Comparison of ENCODE assay signal across 7 cellular contexts in genomic region chr17:4938670-4939553, GRCh38. TPM values are rescaled to one million over a fixed set of nuclear protein-coding genes. Genes with fewer than 3 reads are reported as not detected.
DNase-seq lines count a peak whose midpoint lies in the region; ATAC-seq and TF ChIP-seq lines count a peak whose summit lies in the region.
"Had no signal": no experiment of that assay in that cellular context is flagged by ENCODE, and none has a peak within 500 bp of the region (broad histone marks: within the 10 kb centered on the region; RNA-seq: fewer than 3 reads in every experiment).

No MANE protein-coding gene starts in this region.

- no peaks in the 10 kb centered on the region for H3K27me3 Mint-ChIP-seq in CD4-positive, CD25-positive, alpha-beta regulatory T cell

- peaks cover 19% of the 10 kb centered on the region for H3K36me3 Mint-ChIP-seq in CD4-positive, CD25-positive, alpha-beta regulatory T cell

- peak overlapping the region; percentile 82 for H3K27ac ChIP-seq in CD4-positive, CD25-positive, alpha-beta regulatory T cell (ENCODE audit: insufficient read depth, low read length, poor library complexity, severe bottlenecking)
- H3K27ac ChIP-seq in RWPE1 (peak overlapping the region; percentile 98), iPS-20b (ENCODE audit: low read length) (peak overlapping the region; percentile 20)

- no peaks in the 10 kb centered on the region for H3K9me3 Mint-ChIP-seq in CD4-positive, CD25-positive, alpha-beta regulatory T cell

- CTCF ChIA-PET in RWPE1 (lab: Yijun Ruan, JAX) = interaction anchor here (0.6 to 1.3 kb wide), 2 partner anchors 30 to 49 kb away, joined by 3 to 7 read pairs; partner anchors contain the start of gene CAMTA2

- H3K9me3 ChIP-seq in CD4-positive, CD25-positive, alpha-beta regulatory T cell (ENCODE audit: control insufficient read depth in 2 of 2, low read length in 2 of 2) = no peaks in the 10 kb centered on the region
- H3K9me3 ChIP-seq in iPS-20b (ENCODE audit: insufficient read depth, low read depth, low read length) = no peaks in the 10 kb centered on the region

- H3K4me3 ChIP-seq in CD4-positive, CD25-positive, alpha-beta regulatory T cell (ENCODE audit: low read depth, low read length) = peak overlapping the region; percentile 65
- peak overlapping the region; percentile 97 for H3K4me3 ChIP-seq in iPS-20b (ENCODE audit: low read length)

- no peaks in the 10 kb centered on the region for H3K27me3 ChIP-seq in CD4-positive, CD25-positive, alpha-beta regulatory T cell (ENCODE audit: control insufficient read depth, insufficient read depth, low read length)
- H3K27me3 ChIP-seq in iPS-20b (ENCODE audit: insufficient read depth, low read length) = no peaks in the 10 kb centered on the region

- POLR2A ChIA-PET in RWPE1 (lab: Yijun Ruan, JAX; ENCODE audit: low non-redundant PET) = interaction anchor here (0.8 to 2.6 kb wide), 4 partner anchors 28 to 59 kb away, joined by 3 to 18 read pairs (median 7); partner anchors contain the start of genes INCA1, KIF1C and SPAG7

- no peak for TF ChIP-seq CTCF in RWPE1 (conservative IDR thresholded peaks at IDR 0.05; ENCODE audit: low read depth)

- peaks cover 22% of the 10 kb centered on the region for H3K36me3 ChIP-seq in CD4-positive, CD25-positive, alpha-beta regulatory T cell (ENCODE audit: control insufficient read depth, insufficient read depth, low read length)
- peaks cover 49% of the 10 kb centered on the region for H3K36me3 ChIP-seq in iPS-20b (ENCODE audit: insufficient read depth, low read depth, low read length)

- peaks cover 0 to 76% (median 42%) of the 10 kb centered on the region in 4 donors for H3K4me1 Mint-ChIP-seq in CD4-positive, CD25-positive, alpha-beta regulatory T cell

- peak overlapping the region; percentile 74 to 97 (median 97) for H3K27ac Mint-ChIP-seq in CD4-positive, CD25-positive, alpha-beta regulatory T cell

- H3K4me1 ChIP-seq in CD4-positive, CD25-positive, alpha-beta regulatory T cell (ENCODE audit: control insufficient read depth, insufficient read depth, low read length, poor library complexity, severe bottlenecking) = peaks cover 58% of the 10 kb centered on the region
- peaks cover 4% of the 10 kb centered on the region; the same call in 1 of the 2 replicates for H3K4me1 ChIP-seq in iPS-20b (ENCODE audit: insufficient read depth, low read length)

- H3K9ac ChIP-seq in iPS-20b (ENCODE audit: low read depth, low read length) = peak overlapping the region; percentile 88

- peak overlapping the region; percentile 95 to 99 (median 97) for H3K4me3 Mint-ChIP-seq in CD4-positive, CD25-positive, alpha-beta regulatory T cell

- peak in 1 of 3 donors; percentile 34 for DNase-seq in CD4-positive, CD25-positive, alpha-beta regulatory T cell
- no peak for DNase-seq in RWPE1 (ENCODE audit: low spot score)
- DNase-seq in SHP77 treated with DMSO at 0.1 percent for 48 hours (lab: John Stamatoyannopoulos, UW) = no peak

- no peak for ATAC-seq in CD4-positive, CD25-positive, alpha-beta regulatory T cell (ENCODE audit: low read depth in 2 of 2)
- ATAC-seq in GM19023 (IDR thresholded peaks at IDR 0.05; ENCODE audit: unreplicated experiment) = no peak
- no peak for ATAC-seq in GM18858 (IDR thresholded peaks at IDR 0.05; ENCODE audit: unreplicated experiment)

RNA-seq across cellular contexts. Expression of gene SLC25A11, which starts 0.9 kb away (rescaled TPM):
- 22.6 TPM for total RNA-seq in CD4-positive, CD25-positive, alpha-beta regulatory T cell
- 10 to 100 TPM; 69.3 to 78.4 (median 74.4) TPM for polyA plus RNA-seq in CD4-positive, CD25-positive, alpha-beta regulatory T cell

RNA-seq across cellular contexts. Expression of gene RNF167, which starts 1.2 kb away (rescaled TPM):
- 105 TPM for total RNA-seq in CD4-positive, CD25-positive, alpha-beta regulatory T cell
- polyA plus RNA-seq in CD4-positive, CD25-positive, alpha-beta regulatory T cell = 10 to 100 TPM; 31.5 to 58.2 (median 45.9) TPM

RNA-seq across cellular contexts. Expression of gene GP1BA, which starts 6.8 kb away (rescaled TPM):
- total RNA-seq in CD4-positive, CD25-positive, alpha-beta regulatory T cell = 1.9 TPM
- under 1 TPM in 2 of 4 donors, not detected in 2; 0.07 to 0.22 TPM for polyA plus RNA-seq in CD4-positive, CD25-positive, alpha-beta regulatory T cell
- total RNA-seq: HT1080 had no signal

RNA-seq across cellular contexts. Expression of gene PFN1, which starts 9.4 kb away (rescaled TPM):
- 865 TPM for total RNA-seq in CD4-positive, CD25-positive, alpha-beta regulatory T cell
- 1,000 to 10,000 TPM; 2,018 to 2,804 (median 2,386) TPM for polyA plus RNA-seq in CD4-positive, CD25-positive, alpha-beta regulatory T cell

RNA-seq across cellular contexts. Expression of gene ENO3, which starts 12.0 kb away (rescaled TPM):
- 11.7 TPM for total RNA-seq in CD4-positive, CD25-positive, alpha-beta regulatory T cell
- polyA plus RNA-seq in CD4-positive, CD25-positive, alpha-beta regulatory T cell = 1 to 10 TPM in 1 of 4 donors, under 1 TPM in 3; 0.29 to 1.6 (median 0.41) TPM

Comparison
In these comparisons a context has a peak if more than half of its experiments do, and no peak if none do; other contexts are left out.
1. H3K27ac ChIP-seq: peak in every context shown above with its lines; median percentile 98 in RWPE1; 82 in CD4-positive, CD25-positive, alpha-beta regulatory T cell; 20 in iPS-20b.